Comparison of ENCODE assay signal across 14 cellular contexts in genomic region chr9:78866228-78867132, GRCh38.
A peak's percentile ranks its signal among the peaks of the same experiment; 100 is the strongest.
DNase-seq lines count a peak whose midpoint lies in the region; ATAC-seq and TF ChIP-seq lines count a peak whose summit lies in the region.
"Had no signal": no experiment of that assay in that cellular context is flagged by ENCODE, and none has a peak within 500 bp of the region (broad histone marks: within the 10 kb centered on the region; RNA-seq: fewer than 3 reads in every experiment).

No MANE protein-coding gene starts in this region.

- no peak for ATAC-seq in WTC11

- no peaks in the 10 kb centered on the region for H3K27me3 Mint-ChIP-seq in WTC11 (ENCODE audit: low read depth)

- H2AK5ac ChIP-seq in neuronal stem cell (ENCODE audit: low read depth, low read length) = no peak overlapping the region

- no peak overlapping the region for H2BK5ac ChIP-seq in neuronal stem cell (ENCODE audit: low read length)

- DNase-seq in Caki2 (ENCODE audit: low read depth) = peak; percentile 84
- peak; percentile 97 for DNase-seq in M059J (ENCODE audit: low read depth)
- DNase-seq in choroid plexus epithelial cell (ENCODE audit: low read depth) = peak; percentile 84
- peak; percentile 78 for DNase-seq in non-pigmented ciliary epithelial cell (ENCODE audit: low read depth)
- no peak for DNase-seq in cerebellar nuclear complex (lab: John Stamatoyannopoulos, UW)
- no peak for DNase-seq in activated CD4-positive, alpha-beta T cell treated with anti-CD3 and anti-CD28 coated beads for 48 hours
- no peak for DNase-seq in WTC11 (ENCODE audit: low spot score)
- no peak for DNase-seq in neuronal stem cell (ENCODE audit: low spot score)
- DNase-seq: activated CD8-positive, alpha-beta memory T cell treated with anti-CD3 and anti-CD28 coated beads, Interleukin-2, amount 50 U/mL, for 48 hours; COR-L47; Kasumi-1; sigmoid colon had no signal

- no peak overlapping the region for H3K4me3 Mint-ChIP-seq in WTC11
- H3K4me3 Mint-ChIP-seq: T-helper 2 cell treated with Interferon-gamma antibody and Interleukin-4, amounts not matched to agents 5 μg/mL and 100 μg/mL, for 36 hours had no signal

- POLR2A ChIA-PET in WTC11 (lab: Charles Lee) = no interaction called here

- H2BK120ac ChIP-seq in neuronal stem cell (ENCODE audit: low read depth, low read length) = no peak overlapping the region

- H3K18ac ChIP-seq in neuronal stem cell (ENCODE audit: low read length) = no peak overlapping the region

- CTCF ChIA-PET in WTC11 (lab: Charles Lee) = no interaction called here

- H3K14ac ChIP-seq in neuronal stem cell (ENCODE audit: low read length) = no peak overlapping the region

- no peak overlapping the region for H3K23ac ChIP-seq in neuronal stem cell (ENCODE audit: low read depth, low read length, poor library complexity)

- H4K8ac ChIP-seq in neuronal stem cell (ENCODE audit: low read depth, low read length) = no peak overlapping the region

- no peak overlapping the region for H3K4me3 ChIP-seq in choroid plexus epithelial cell (ENCODE audit: low read depth, low read length)
- no peak overlapping the region for H3K4me3 ChIP-seq in neuronal stem cell (ENCODE audit: low read length in 2 of 2)
- H3K4me3 ChIP-seq: ascending aorta, sigmoid colon had no signal

- H2AFZ ChIP-seq in neuronal stem cell (ENCODE audit: low read length) = no peak overlapping the region

- TF ChIP-seq CTCF in choroid plexus epithelial cell (conservative IDR thresholded peaks at IDR 0.05; ENCODE audit: low read depth, low read length) = no peak
- TF ChIP-seq CTCF in WTC11 (IDR thresholded peaks at IDR 0.05) = no peak

- H3K9me3 ChIP-seq in neuronal stem cell (replicated peaks in 1 of 2; ENCODE audit: control insufficient read depth in 2 of 2, insufficient read depth in 1 of 2, low read depth in 1 of 2, low read length in 2 of 2) = no peaks in the 10 kb centered on the region
- H3K9me3 ChIP-seq: ascending aorta, sigmoid colon had no signal

- no peak overlapping the region for H3K9ac ChIP-seq in neuronal stem cell (ENCODE audit: low read depth, low read length, poor library complexity)

- no CpG with 5 or more reads among the region's 6 CpGs for WGBS in neuronal stem cell (ENCODE audit: extremely low coverage in 2 of 2, insufficient read length in 2 of 2, insufficient replicate concordance in 1 of 2), 2 donors

- H3K27ac Mint-ChIP-seq in WTC11 = no peak overlapping the region
- H3K27ac Mint-ChIP-seq: T-helper 2 cell treated with Interferon-gamma antibody and Interleukin-4, amounts not matched to agents 5 μg/mL and 100 μg/mL, for 36 hours had no signal

- no peaks in the 10 kb centered on the region for H3K36me3 Mint-ChIP-seq in WTC11

- H3K27me3 ChIP-seq in neuronal stem cell (ENCODE audit: control insufficient read depth in 3 of 3, insufficient read depth in 3 of 3, low read depth in 1 of 3, low read length in 3 of 3) = no peaks in the 10 kb centered on the region
- H3K27me3 ChIP-seq: ascending aorta, sigmoid colon had no signal

- no peaks in the 10 kb centered on the region for H3K4me1 ChIP-seq in neuronal stem cell (ENCODE audit: control insufficient read depth in 2 of 2, insufficient read depth in 1 of 2, low read depth in 1 of 2, low read length in 2 of 2)
- H3K4me1 ChIP-seq: ascending aorta had no signal

- H3K27ac ChIP-seq in neuronal stem cell (replicated peaks; ENCODE audit: low read length) = no peak overlapping the region
- H3K27ac ChIP-seq: ascending aorta, sigmoid colon had no signal

- H2BK15ac ChIP-seq in neuronal stem cell (ENCODE audit: low read length) = no peak overlapping the region

- H3K4ac ChIP-seq in neuronal stem cell (ENCODE audit: low read length) = no peak overlapping the region

- no peaks in the 10 kb centered on the region for H3K36me3 ChIP-seq in neuronal stem cell (replicated peaks in 1 of 2; ENCODE audit: control insufficient read depth in 2 of 2, insufficient read depth in 2 of 2, low read length in 2 of 2)
- H3K36me3 ChIP-seq: ascending aorta, sigmoid colon had no signal

- H3K9me3 Mint-ChIP-seq in WTC11 = no peaks in the 10 kb centered on the region
- H3K9me3 Mint-ChIP-seq: T-helper 2 cell treated with Interferon-gamma antibody and Interleukin-4, amounts not matched to agents 5 μg/mL and 100 μg/mL, for 36 hours had no signal

- H2BK12ac ChIP-seq in neuronal stem cell (ENCODE audit: low read length) = no peak overlapping the region

- no peak overlapping the region for H4K91ac ChIP-seq in neuronal stem cell (ENCODE audit: low read depth, low read length, poor library complexity)

- in situ Hi-C loops in Caki2 (cut with HindIII; ENCODE audit: low pct_unique_long_range_greater_than_20kb, low sequenced_read_pairs) = no loop called here

- peaks cover 11% of the 10 kb centered on the region for H3K4me1 Mint-ChIP-seq in WTC11

- H3K4me2 ChIP-seq in neuronal stem cell (ENCODE audit: insufficient read depth, low read length, poor library complexity, severe bottlenecking) = no peak overlapping the region

- no peaks in the 10 kb centered on the region for H3K79me1 ChIP-seq in neuronal stem cell (ENCODE audit: low read depth, low read length)

TF ChIP-seq in WTC11, 78 proteins besides CTCF, POLR2A, EP300 and RAD21:
- TF ChIP-seq ATF2 (CRISPR knock-in tag; IDR thresholded peaks at IDR 0.05; ENCODE audit: borderline replicate concordance, low read depth) (no peak), EMX1 (CRISPR knock-in tag; IDR thresholded peaks at IDR 0.05) (no peak), ZNF317 (CRISPR knock-in tag; IDR thresholded peaks at IDR 0.05; ENCODE audit: borderline replicate concordance, low read depth) (no peak)
- TF ChIP-seq, protein P1, sequence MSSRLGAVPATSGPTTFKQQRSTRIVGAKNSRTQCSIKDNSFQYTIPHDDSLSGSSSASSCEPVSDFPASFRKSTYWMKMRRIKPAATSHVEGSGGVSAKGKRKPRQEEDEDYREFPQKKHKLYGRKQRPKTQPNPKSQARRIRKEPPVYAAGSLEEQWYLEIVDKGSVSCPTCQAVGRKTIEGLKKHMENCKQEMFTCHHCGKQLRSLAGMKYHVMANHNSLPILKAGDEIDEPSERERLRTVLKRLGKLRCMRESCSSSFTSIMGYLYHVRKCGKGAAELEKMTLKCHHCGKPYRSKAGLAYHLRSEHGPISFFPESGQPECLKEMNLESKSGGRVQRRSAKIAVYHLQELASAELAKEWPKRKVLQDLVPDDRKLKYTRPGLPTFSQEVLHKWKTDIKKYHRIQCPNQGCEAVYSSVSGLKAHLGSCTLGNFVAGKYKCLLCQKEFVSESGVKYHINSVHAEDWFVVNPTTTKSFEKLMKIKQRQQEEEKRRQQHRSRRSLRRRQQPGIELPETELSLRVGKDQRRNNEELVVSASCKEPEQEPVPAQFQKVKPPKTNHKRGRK (CRISPR knock-in tag; IDR thresholded peaks at IDR 0.05; ENCODE audit: borderline replicate concordance) = no peak
- TF ChIP-seq, protein P2, sequence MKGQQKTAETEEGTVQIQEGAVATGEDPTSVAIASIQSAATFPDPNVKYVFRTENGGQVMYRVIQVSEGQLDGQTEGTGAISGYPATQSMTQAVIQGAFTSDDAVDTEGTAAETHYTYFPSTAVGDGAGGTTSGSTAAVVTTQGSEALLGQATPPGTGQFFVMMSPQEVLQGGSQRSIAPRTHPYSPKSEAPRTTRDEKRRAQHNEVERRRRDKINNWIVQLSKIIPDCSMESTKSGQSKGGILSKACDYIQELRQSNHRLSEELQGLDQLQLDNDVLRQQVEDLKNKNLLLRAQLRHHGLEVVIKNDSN (CRISPR knock-in tag; IDR thresholded peaks at IDR 0.05) = no peak

Comparison
In these comparisons a context has a peak if more than half of its experiments do, and no peak if none do; other contexts are left out.
1. DNase-seq: peak in Caki2 (single experiment), M059J (single experiment), choroid plexus epithelial cell (single experiment) and non-pigmented ciliary epithelial cell (single experiment); none in cerebellar nuclear complex (0 of 2), activated CD4-positive, alpha-beta T cell treated with anti-CD3 and anti-CD28 coated beads for 48 hours (single experiment), WTC11 (single experiment) and neuronal stem cell (single experiment).